ENCODE assay signal across 1 cellular context in the genomic region with DNA sequence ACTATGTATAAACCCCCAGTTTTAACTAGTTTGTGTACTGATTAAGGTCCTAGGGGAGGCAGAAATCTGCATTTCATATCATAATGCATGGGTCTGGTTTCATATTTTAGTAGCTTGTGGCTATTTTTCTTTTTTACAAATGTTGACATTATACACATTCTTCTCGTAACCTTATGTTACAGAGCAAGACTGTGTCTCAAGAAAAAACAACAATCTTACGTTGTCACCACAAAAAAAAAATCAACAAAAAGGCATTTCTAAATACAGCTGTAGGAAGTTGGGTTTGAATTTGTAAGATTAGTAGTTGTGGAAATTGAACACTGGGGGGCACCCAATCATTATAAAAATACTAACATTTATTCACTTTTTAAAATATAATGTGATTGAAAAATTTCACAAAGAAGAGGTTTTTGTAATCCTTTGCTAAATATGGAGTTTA.
TF ChIP-seq lines count a peak whose summit lies in the region.

No MANE protein-coding gene starts in this region.

TF ChIP-seq in IMR-90, 13 proteins besides CTCF, POLR2A, EP300 and RAD21:
- TF ChIP-seq BHLHE40 (IDR thresholded peaks at IDR 0.05; ENCODE audit: low read depth, low read length), result no peak
- TF ChIP-seq FOS (IDR thresholded peaks at IDR 0.05; ENCODE audit: low read depth, low read length), result no peak
- no peak for TF ChIP-seq MAZ (IDR thresholded peaks at IDR 0.05; ENCODE audit: borderline replicate concordance, low read depth, low read length)
- no peak for TF ChIP-seq MAFK (IDR thresholded peaks at IDR 0.05; ENCODE audit: low read depth, low read length)
- TF ChIP-seq, protein P1, sequence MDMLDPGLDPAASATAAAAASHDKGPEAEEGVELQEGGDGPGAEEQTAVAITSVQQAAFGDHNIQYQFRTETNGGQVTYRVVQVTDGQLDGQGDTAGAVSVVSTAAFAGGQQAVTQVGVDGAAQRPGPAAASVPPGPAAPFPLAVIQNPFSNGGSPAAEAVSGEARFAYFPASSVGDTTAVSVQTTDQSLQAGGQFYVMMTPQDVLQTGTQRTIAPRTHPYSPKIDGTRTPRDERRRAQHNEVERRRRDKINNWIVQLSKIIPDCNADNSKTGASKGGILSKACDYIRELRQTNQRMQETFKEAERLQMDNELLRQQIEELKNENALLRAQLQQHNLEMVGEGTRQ (IDR thresholded peaks at IDR 0.05; ENCODE audit: low read depth, low read length), result no peak
- TF ChIP-seq RFX5 (IDR thresholded peaks at IDR 0.05; ENCODE audit: low read depth, low read length), result no peak
- TF ChIP-seq SMC3 (IDR thresholded peaks at IDR 0.05; ENCODE audit: low read depth, low read length), result 0 out of 2 replicates have a peak, but pooled peaks have one; percentile 26
